ENCODE assay signal across 3 cellular contexts in the genomic region with DNA sequence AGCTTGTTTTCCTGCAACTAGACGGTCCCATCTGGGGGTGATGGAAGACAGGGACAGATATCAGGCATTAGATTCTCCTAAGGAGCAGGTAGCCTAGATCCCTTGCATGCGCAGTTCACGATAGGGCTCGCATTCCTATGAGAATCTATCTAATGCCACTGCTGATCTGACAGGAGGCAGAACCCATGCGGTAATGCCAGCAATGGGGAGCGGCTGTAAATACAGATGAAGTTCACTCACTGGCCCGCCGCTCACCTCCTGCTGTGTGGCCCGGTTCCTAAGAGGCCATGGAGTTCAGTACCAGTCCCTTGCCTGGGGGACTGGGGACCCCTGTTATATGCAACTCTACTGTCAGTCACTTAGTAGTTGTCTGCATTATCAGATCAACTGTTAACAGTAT.
"Had no signal": no experiment of that assay in that cellular context is flagged by ENCODE, and none has a peak within 500 bp of the region (broad histone marks: within the 10 kb centered on the region; RNA-seq: fewer than 3 reads in every experiment).

No MANE protein-coding gene starts in this region.

- DNase-seq: GDM1, GF-D8 had no signal

- H3K4me3 ChIP-seq: GM12878 had no signal

- ATAC-seq: GM12878 had no signal
